8 cellular contexts compared by ENCODE assay signal in genomic region chrX:74015379-74016019, GRCh38.
DNase-seq lines count a peak whose midpoint lies in the region; ATAC-seq and TF ChIP-seq lines count a peak whose summit lies in the region.

No MANE protein-coding gene starts in this region.

- no peak overlapping the region for H2AFZ ChIP-seq in OCI-LY1 (ENCODE audit: low read length)

- no peak overlapping the region for H3K4me3 ChIP-seq in OCI-LY1 (ENCODE audit: low read depth, low read length, poor library complexity, severe bottlenecking)
- H3K4me3 ChIP-seq in fibroblast of mammary gland (ENCODE audit: control insufficient read depth, low read depth, low read length), result no peak overlapping the region
- no peak overlapping the region for H3K4me3 ChIP-seq in thyroid gland (replicated peaks in 1 of 3)

- H3K27me3 ChIP-seq in OCI-LY1 (ENCODE audit: insufficient read depth, low read length) (no peaks in the 10 kb centered on the region), thyroid gland (no peaks in the 10 kb centered on the region)

- DNase-seq in COLO829 (ENCODE audit: low spot score) (peak; percentile 38), HS-5 (ENCODE audit: low read depth) (peak; percentile 33), fibroblast of mammary gland (ENCODE audit: low read depth) (peak; percentile 81), nucleus accumbens (lab: John Stamatoyannopoulos, UW) (peak in 47 of 56 donors; percentile 0 to 64 (median 15)), thyroid gland (peak; percentile 52 to 62)
- peak; percentile 62 for DNase-seq in activated T-cell treated with anti-CD3 and anti-CD28 coated beads, Interleukin-2, amount 50 U/mL, for 1 hour

- no peaks in the 10 kb centered on the region for H3K36me3 ChIP-seq in OCI-LY1 (ENCODE audit: insufficient read depth, low read length)
- H3K36me3 ChIP-seq in thyroid gland, result no peaks in the 10 kb centered on the region

- TF ChIP-seq POLR2A in thyroid gland (IDR thresholded peaks at IDR 0.05), result no peak

- no peak overlapping the region for H3K27ac ChIP-seq in OCI-LY1 (ENCODE audit: low read depth, low read length, poor library complexity, severe bottlenecking)
- no peak overlapping the region for H3K27ac ChIP-seq in thyroid gland

- 26 to 29% methylated on average over 7 of the region's 7 CpGs for WGBS in thyroid gland, 2 donors

- no peak overlapping the region for H3K9ac ChIP-seq in OCI-LY1 (ENCODE audit: low read length)

- H3K79me2 ChIP-seq in OCI-LY1 (ENCODE audit: insufficient read depth, low read length), result no peaks in the 10 kb centered on the region

- intact Hi-C loops in thyroid gland (cut with DNase I), result loop anchor here (5.0 kb wide), 1 partner anchor 158 kb away; no protein-coding TSS in a partner anchor

- H3K9me3 ChIP-seq in OCI-LY1 (ENCODE audit: low read length) (no peaks in the 10 kb centered on the region), thyroid gland (no peaks in the 10 kb centered on the region)

- no peak overlapping the region for H3K4me2 ChIP-seq in OCI-LY1 (ENCODE audit: low read length)

- no peaks in the 10 kb centered on the region for H3F3A ChIP-seq in OCI-LY1 (ENCODE audit: insufficient read depth, low read length)

- no peaks in the 10 kb centered on the region for H3K9me2 ChIP-seq in OCI-LY1 (ENCODE audit: low read depth, low read length)

- ATAC-seq in GM19468 (IDR thresholded peaks at IDR 0.05; ENCODE audit: extremely low read depth, unreplicated experiment), result peak; percentile 65

- no peaks in the 10 kb centered on the region for H4K20me1 ChIP-seq in OCI-LY1 (ENCODE audit: insufficient read depth, low read length)

- H3K4me1 ChIP-seq in OCI-LY1 (ENCODE audit: insufficient read depth, low read length, severe bottlenecking) (no peaks in the 10 kb centered on the region), thyroid gland (no peaks in the 10 kb centered on the region)

- TF ChIP-seq CTCF in OCI-LY1 (IDR thresholded peaks at IDR 0.05; ENCODE audit: low read length) (peak; percentile 71), fibroblast of mammary gland (conservative IDR thresholded peaks at IDR 0.05; ENCODE audit: control insufficient read depth, insufficient read depth, low read depth, low read length) (peak; percentile 91), thyroid gland (IDR thresholded peaks at IDR 0.05) (peak; percentile 34 to 90 (median 66))

Comparison
In these comparisons a context has a peak if more than half of its experiments do, and no peak if none do; other contexts are left out.
1. DNase-seq: peak in every context shown above with its lines; median percentile 81 in fibroblast of mammary gland; 62 in activated T-cell treated with anti-CD3 and anti-CD28 coated beads, Interleukin-2, amount 50 U/mL, for 1 hour; 57 in thyroid gland; 38 in COLO829; 33 in HS-5; 15 in nucleus accumbens.